8 cellular contexts compared by ENCODE assay signal in the genomic region with DNA sequence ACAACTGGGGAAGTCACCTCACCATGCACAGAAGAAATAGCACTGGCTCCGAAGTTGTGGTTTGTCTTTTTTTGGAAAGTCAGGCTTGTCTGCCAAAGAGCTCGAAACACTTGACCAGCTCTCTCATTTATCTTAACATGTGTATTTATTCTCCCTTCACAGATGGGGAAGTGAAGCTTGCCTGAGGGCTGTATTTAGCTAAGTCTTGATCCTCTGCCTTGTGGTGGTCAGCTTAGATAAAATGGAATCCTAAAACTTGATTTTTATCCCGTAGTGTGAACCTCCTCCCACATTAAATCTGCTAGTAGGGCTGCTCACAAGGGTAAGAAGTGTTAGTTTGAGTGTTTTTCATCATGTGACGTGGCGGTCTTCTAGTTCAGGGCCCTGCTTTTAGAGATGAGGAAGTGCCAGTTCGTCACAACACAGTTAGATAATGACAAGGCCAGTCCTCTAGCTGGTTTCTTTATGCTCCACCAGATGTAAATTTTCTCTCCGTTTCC. TPM values are rescaled to one million over a fixed set of nuclear protein-coding genes. Genes with fewer than 3 reads are reported as not detected.
A peak's percentile ranks its signal among the peaks of the same experiment; 100 is the strongest.
DNase-seq lines count a peak whose midpoint lies in the region; ATAC-seq and TF ChIP-seq lines count a peak whose summit lies in the region.

No MANE protein-coding gene starts in this region.

- H2AFZ ChIP-seq in OCI-LY1 (ENCODE audit: low read length): no peak overlapping the region

- WGBS in tibial nerve, 2 donors: 41 to 51% methylated on average over 7 of the region's 7 CpGs

- no peaks in the 10 kb centered on the region for H3K9me3 Mint-ChIP-seq in activated CD4-positive, alpha-beta memory T cell treated with anti-CD3 and anti-CD28 coated beads, Interleukin-2, amount 10 ng/mL, durations not matched to agents 7 days and 5 days

- peak overlapping the region; percentile 98 for H3K27ac ChIP-seq in OCI-LY1 (ENCODE audit: low read depth, low read length, poor library complexity, severe bottlenecking)
- peak overlapping the region in 3 of 4 donors; percentile 68 to 75 (median 74) for H3K27ac ChIP-seq in tibial nerve

- H3K36me3 Mint-ChIP-seq in activated CD4-positive, alpha-beta memory T cell treated with anti-CD3 and anti-CD28 coated beads, Interleukin-2, amount 10 ng/mL, durations not matched to agents 7 days and 5 days (ENCODE audit: low read depth): no peaks in the 10 kb centered on the region

- DNase-seq in left ventricle myocardium superior (no peak), tibial nerve (ENCODE audit: low spot score in 2 of 2) (peak in 1 of 2 donors; percentile 26), NCI-H1417 treated with DMSO at 0.1 percent for 48 hours (lab: John Stamatoyannopoulos, UW) (no peak)
- DNase-seq in activated CD4-positive, alpha-beta memory T cell treated with anti-CD3 and anti-CD28 coated beads, Interleukin-2, amount 10 ng/mL, durations not matched to agents 7 days and 5 days: no peak
- DNase-seq in stimulated activated CD4-positive, alpha-beta T cell treated with anti-CD3 and anti-CD28 coated beads, Interleukin-12 subunit alpha, Interleukin-12 subunit beta, amount 100 ng/mL, for 4 hours: no peak

- peak overlapping the region; percentile 50 for H3K9ac ChIP-seq in OCI-LY1 (ENCODE audit: low read length)

- CTCF ChIA-PET in activated CD4-positive, alpha-beta memory T cell treated with anti-CD3 and anti-CD28 coated beads, Interleukin-2, amount 10 ng/mL, durations not matched to agents 7 days and 5 days (lab: Charles Lee): interaction anchor here (0.9 to 1.0 kb wide), 2 partner anchors 18 to 575 kb away, joined by 3 read pairs; no protein-coding TSS in a partner anchor

- H3K9me2 ChIP-seq in OCI-LY1 (ENCODE audit: low read depth, low read length): no peaks in the 10 kb centered on the region

- TF ChIP-seq EP300 in tibial nerve (IDR thresholded peaks at IDR 0.05): peak in 1 of 2 donors; percentile 37

- H3K27me3 ChIP-seq in OCI-LY1 (ENCODE audit: insufficient read depth, low read length) (no peaks in the 10 kb centered on the region), tibial nerve (no peaks in the 10 kb centered on the region)

- H3F3A ChIP-seq in OCI-LY1 (ENCODE audit: insufficient read depth, low read length): peaks cover 14% of the 10 kb centered on the region; the same call in 1 of the 2 replicates

- intact Hi-C loops in left ventricle myocardium superior (cut with micrococcal nuclease): no loop called here

- H3K36me3 ChIP-seq in OCI-LY1 (ENCODE audit: insufficient read depth, low read length): no peaks in the 10 kb centered on the region; the same call in 1 of the 2 replicates
- H3K36me3 ChIP-seq in tibial nerve: peaks cover 0 to 13% (median 0%) of the 10 kb centered on the region in 3 donors

- H3K27me3 Mint-ChIP-seq in activated CD4-positive, alpha-beta memory T cell treated with anti-CD3 and anti-CD28 coated beads, Interleukin-2, amount 10 ng/mL, durations not matched to agents 7 days and 5 days: no peaks in the 10 kb centered on the region

- H3K9me3 ChIP-seq in OCI-LY1 (ENCODE audit: low read length) (no peaks in the 10 kb centered on the region), tibial nerve (no peaks in the 10 kb centered on the region)

- no peaks in the 10 kb centered on the region for H4K20me1 ChIP-seq in OCI-LY1 (ENCODE audit: insufficient read depth, low read length)

- TF ChIP-seq POLR2A in tibial nerve (IDR thresholded peaks at IDR 0.05): no peak

- no peaks in the 10 kb centered on the region for H3K4me1 Mint-ChIP-seq in activated CD4-positive, alpha-beta memory T cell treated with anti-CD3 and anti-CD28 coated beads, Interleukin-2, amount 10 ng/mL, durations not matched to agents 7 days and 5 days

- TF ChIP-seq CTCF in OCI-LY1 (IDR thresholded peaks at IDR 0.05; ENCODE audit: low read length) (no peak), tibial nerve (IDR thresholded peaks at IDR 0.05) (no peak)

- H3K4me3 Mint-ChIP-seq in activated CD4-positive, alpha-beta memory T cell treated with anti-CD3 and anti-CD28 coated beads, Interleukin-2, amount 10 ng/mL, durations not matched to agents 7 days and 5 days: no peak overlapping the region

- H3K4me3 ChIP-seq in OCI-LY1 (ENCODE audit: low read depth, low read length, poor library complexity, severe bottlenecking) (peak overlapping the region; percentile 33), tibial nerve (no peak overlapping the region)

- peak overlapping the region; percentile 72 for H3K4me2 ChIP-seq in OCI-LY1 (ENCODE audit: low read length)

- peaks cover 17% of the 10 kb centered on the region for H3K79me2 ChIP-seq in OCI-LY1 (ENCODE audit: insufficient read depth, low read length)

- no peak overlapping the region for H3K27ac Mint-ChIP-seq in activated CD4-positive, alpha-beta memory T cell treated with anti-CD3 and anti-CD28 coated beads, Interleukin-2, amount 10 ng/mL, durations not matched to agents 7 days and 5 days

- POLR2A ChIA-PET in activated CD4-positive, alpha-beta memory T cell treated with anti-CD3 and anti-CD28 coated beads, Interleukin-2, amount 10 ng/mL, durations not matched to agents 7 days and 5 days (lab: Charles Lee): interaction anchor here (0.6 to 1.5 kb wide), 3 partner anchors 11 to 33 kb away, joined by 3 to 6 read pairs (median 3); no protein-coding TSS in a partner anchor

- H3K4me1 ChIP-seq in OCI-LY1 (ENCODE audit: insufficient read depth, low read length, severe bottlenecking) (peaks cover 100% of the 10 kb centered on the region), tibial nerve (peaks cover 0 to 83% (median 28%) of the 10 kb centered on the region in 4 donors)

- peak; percentile 77 for ATAC-seq in GM18498 (IDR thresholded peaks at IDR 0.05; ENCODE audit: unreplicated experiment)
- peak; percentile 70 for ATAC-seq in HG02623 (IDR thresholded peaks at IDR 0.05; ENCODE audit: unreplicated experiment)
- ATAC-seq in left ventricle myocardium superior: peak; percentile 51

RNA-seq across cellular contexts. Expression of gene ATP6V1E2, which starts 26.7 kb away (rescaled TPM):
- total RNA-seq in left ventricle myocardium superior: 6.1 TPM
- total RNA-seq in tibial nerve: 1 to 10 TPM; 1.8 to 9.0 (median 3.9) TPM
- 10 to 100 TPM; 13.9 to 14.5 TPM for total RNA-seq in activated CD4-positive, alpha-beta memory T cell treated with anti-CD3 and anti-CD28 coated beads, Interleukin-2, amount 10 ng/mL, durations not matched to agents 7 days and 5 days

RNA-seq across cellular contexts. Expression of gene RHOQ, which starts 26.8 kb away (rescaled TPM):
- 462 TPM for total RNA-seq in left ventricle myocardium superior
- 100 to 1,000 TPM; 116 to 149 (median 127) TPM for total RNA-seq in tibial nerve
- total RNA-seq in activated CD4-positive, alpha-beta memory T cell treated with anti-CD3 and anti-CD28 coated beads, Interleukin-2, amount 10 ng/mL, durations not matched to agents 7 days and 5 days: 10 to 100 TPM; 18.6 to 22.2 TPM

RNA-seq across cellular contexts. Expression of gene PIGF, which starts 47.7 kb away (rescaled TPM):
- total RNA-seq in left ventricle myocardium superior (10.9 TPM), tibial nerve (10 to 100 TPM in 3 of 4 donors, 1 to 10 TPM in 1; 9.6 to 31.2 (median 24.6) TPM)
- 10 to 100 TPM; 28.6 to 29.5 TPM for total RNA-seq in activated CD4-positive, alpha-beta memory T cell treated with anti-CD3 and anti-CD28 coated beads, Interleukin-2, amount 10 ng/mL, durations not matched to agents 7 days and 5 days

RNA-seq across cellular contexts. Expression of gene CRIPT, which starts 47.9 kb away (rescaled TPM):
- total RNA-seq in left ventricle myocardium superior: 19.0 TPM
- total RNA-seq in tibial nerve: 10 to 100 TPM; 12.0 to 20.6 (median 17.3) TPM
- 10 to 100 TPM; 11.2 to 12.1 TPM for total RNA-seq in activated CD4-positive, alpha-beta memory T cell treated with anti-CD3 and anti-CD28 coated beads, Interleukin-2, amount 10 ng/mL, durations not matched to agents 7 days and 5 days

Comparison
In these comparisons a context has a peak if more than half of its experiments do, and no peak if none do; other contexts are left out.
1. RNA of gene RHOQ, which starts 26.8 kb away (total RNA-seq): 462 TPM in left ventricle myocardium superior (single experiment) and 116 to 149 TPM in tibial nerve; 18.6 to 22.2 TPM in activated CD4-positive, alpha-beta memory T cell treated with anti-CD3 and anti-CD28 coated beads, Interleukin-2, amount 10 ng/mL, durations not matched to agents 7 days and 5 days; every median in the first group is over 4 times any median in the second.
2. Peak in every context shown above with its lines, with median percentiles within 50 percentile points of each other: ATAC-seq.